In the genomic region with DNA sequence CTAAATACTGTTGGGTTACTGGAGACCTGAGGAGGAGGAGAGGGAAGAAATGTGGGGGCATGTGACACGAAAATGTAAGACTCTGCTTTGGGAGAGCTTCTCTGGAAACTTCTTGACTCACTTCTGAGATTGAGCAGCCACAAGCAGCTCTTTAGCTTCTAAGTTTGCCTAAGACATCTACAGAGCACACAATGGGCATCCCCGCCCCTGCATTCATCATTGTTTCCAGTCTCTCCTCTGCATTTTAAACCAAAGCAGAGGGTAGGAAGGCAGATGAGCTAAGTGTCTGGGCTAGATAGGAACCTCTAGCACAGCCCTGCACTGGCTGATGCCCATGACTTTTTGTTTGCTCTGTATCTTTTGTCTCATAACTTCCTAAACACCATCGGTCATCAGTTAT, we compare ENCODE assay signal across 22 cellular contexts. TPM values are rescaled to one million over a fixed set of nuclear protein-coding genes. Genes with fewer than 3 reads are reported as not detected.
"Had no signal": no experiment of that assay in that cellular context is flagged by ENCODE, and none has a peak within 500 bp of the region (broad histone marks: within the 10 kb centered on the region; RNA-seq: fewer than 3 reads in every experiment).

No MANE protein-coding gene starts in this region.

- H3K4me1 Mint-ChIP-seq: naive thymus-derived CD8-positive, alpha-beta T cell had no signal

- H3K4me3 Mint-ChIP-seq: naive thymus-derived CD8-positive, alpha-beta T cell; T-helper 1 cell treated with Interleukin-12 subunit alpha and Interleukin-12 subunit beta and Interleukin-4 antibody, amounts not matched to agents 30 μg/mL and 1 μg/mL, for 36 hours had no signal

- DNase-seq: activated CD4-positive, alpha-beta T cell treated with anti-CD3 and anti-CD28 coated beads, Interleukin-2, amount 50 U/mL, for 4 hours; activated CD8-positive, alpha-beta memory T cell treated with anti-CD3 and anti-CD28 coated beads, Interleukin-2, amount 50 U/mL, for 4 hours; activated effector memory CD4-positive, alpha-beta T cell treated with anti-CD3 and anti-CD28 coated beads, Interleukin-2, amount 50 U/mL, for 16 hours; cerebellar nuclear complex; effector CD8-positive, alpha-beta T cell; foreskin keratinocyte; glutamatergic neuron; hypothalamus; kidney; left lung; naive thymus-derived CD8-positive, alpha-beta T cell; SIG-M5; sigmoid colon; spleen; uterus had no signal

- H3K27ac Mint-ChIP-seq: naive thymus-derived CD8-positive, alpha-beta T cell; T-helper 1 cell treated with Interleukin-12 subunit alpha and Interleukin-12 subunit beta and Interleukin-4 antibody, amounts not matched to agents 30 μg/mL and 1 μg/mL, for 36 hours had no signal

- ATAC-seq: foreskin keratinocyte; left lung; naive thymus-derived CD8-positive, alpha-beta T cell had no signal

- H3K36me3 Mint-ChIP-seq: naive thymus-derived CD8-positive, alpha-beta T cell had no signal

- H3K9me3 Mint-ChIP-seq: T-helper 1 cell treated with Interleukin-12 subunit alpha and Interleukin-12 subunit beta and Interleukin-4 antibody, amounts not matched to agents 30 μg/mL and 1 μg/mL, for 36 hours had no signal

RNA-seq across cellular contexts. Expression of a gene that starts 2.1 kb away (rescaled TPM):
- total RNA-seq: ascending aorta; breast epithelium; endothelial cell of umbilical vein; foreskin keratinocyte; kidney; left lung; mucosa of gallbladder; naive thymus-derived CD8-positive, alpha-beta T cell; sigmoid colon; spleen; subcutaneous adipose tissue; tibial nerve; uterus had no signal

RNA-seq across cellular contexts. Expression of a gene that starts 23.3 kb away (rescaled TPM):
- total RNA-seq: ascending aorta, endothelial cell of umbilical vein, foreskin keratinocyte had no signal

RNA-seq across cellular contexts. Expression of a gene that starts 30.1 kb away (rescaled TPM):
- total RNA-seq: ascending aorta, foreskin keratinocyte had no signal

RNA-seq across cellular contexts. Expression of a gene that starts 37.3 kb away (rescaled TPM):
- total RNA-seq: ascending aorta; breast epithelium; endothelial cell of umbilical vein; foreskin keratinocyte; kidney; left lung; mucosa of gallbladder; naive thymus-derived CD8-positive, alpha-beta T cell; sigmoid colon; spleen; subcutaneous adipose tissue; tibial nerve; uterus had no signal

RNA-seq across cellular contexts. Expression of a gene that starts 45.1 kb away (rescaled TPM):
- total RNA-seq: ascending aorta; endothelial cell of umbilical vein; foreskin keratinocyte; left lung; naive thymus-derived CD8-positive, alpha-beta T cell had no signal
